8 cellular contexts compared by ENCODE assay signal in the genomic region with DNA sequence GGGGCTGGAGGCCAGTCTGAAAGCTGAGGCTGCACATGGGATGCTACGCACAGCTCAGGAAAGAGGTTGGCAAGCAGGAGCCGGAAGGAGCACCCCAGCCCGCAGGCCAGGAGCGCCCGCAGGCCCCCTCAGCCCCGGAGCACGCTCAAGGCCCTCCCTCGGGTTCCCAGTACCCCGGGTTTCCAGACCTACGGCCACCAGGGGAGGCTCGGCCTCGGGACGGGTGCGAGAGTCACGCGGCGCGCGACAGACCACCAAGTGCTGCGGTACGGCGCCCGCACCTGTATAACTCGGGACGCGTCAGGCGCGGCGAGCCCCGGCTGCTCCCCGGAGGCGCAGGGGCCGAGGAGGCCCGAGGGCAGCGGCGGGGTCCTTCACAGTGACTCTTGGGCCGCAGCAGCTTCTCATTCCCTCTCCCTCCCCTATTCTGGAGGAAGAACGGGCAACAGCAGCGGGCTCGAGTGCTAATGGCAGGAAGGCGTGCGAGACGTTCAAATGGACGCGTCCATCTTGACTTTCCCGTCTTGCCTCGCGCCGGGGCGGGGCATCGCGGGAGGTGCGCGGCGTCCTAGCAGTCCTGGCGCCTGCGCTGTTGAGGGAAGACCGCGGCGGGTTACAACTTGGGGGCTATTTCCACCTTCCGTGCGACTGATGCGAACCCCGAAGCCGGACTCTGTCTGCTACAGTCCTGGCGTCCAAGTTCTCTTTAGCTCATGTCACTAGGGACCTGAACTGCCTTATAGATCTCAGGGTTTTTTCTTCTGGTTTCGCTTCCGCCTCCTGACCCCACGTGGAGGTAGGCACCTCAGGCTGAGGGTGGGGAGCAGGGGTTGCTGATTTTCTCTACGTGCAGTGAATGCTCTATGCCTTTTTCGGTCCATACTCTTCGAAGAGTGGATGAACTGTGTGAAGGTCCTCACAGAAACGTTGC. TPM values are rescaled to one million over a fixed set of nuclear protein-coding genes. Genes with fewer than 3 reads are reported as not detected.
DNase-seq lines count a peak whose midpoint lies in the region; ATAC-seq and TF ChIP-seq lines count a peak whose summit lies in the region.

A gene with protein sequence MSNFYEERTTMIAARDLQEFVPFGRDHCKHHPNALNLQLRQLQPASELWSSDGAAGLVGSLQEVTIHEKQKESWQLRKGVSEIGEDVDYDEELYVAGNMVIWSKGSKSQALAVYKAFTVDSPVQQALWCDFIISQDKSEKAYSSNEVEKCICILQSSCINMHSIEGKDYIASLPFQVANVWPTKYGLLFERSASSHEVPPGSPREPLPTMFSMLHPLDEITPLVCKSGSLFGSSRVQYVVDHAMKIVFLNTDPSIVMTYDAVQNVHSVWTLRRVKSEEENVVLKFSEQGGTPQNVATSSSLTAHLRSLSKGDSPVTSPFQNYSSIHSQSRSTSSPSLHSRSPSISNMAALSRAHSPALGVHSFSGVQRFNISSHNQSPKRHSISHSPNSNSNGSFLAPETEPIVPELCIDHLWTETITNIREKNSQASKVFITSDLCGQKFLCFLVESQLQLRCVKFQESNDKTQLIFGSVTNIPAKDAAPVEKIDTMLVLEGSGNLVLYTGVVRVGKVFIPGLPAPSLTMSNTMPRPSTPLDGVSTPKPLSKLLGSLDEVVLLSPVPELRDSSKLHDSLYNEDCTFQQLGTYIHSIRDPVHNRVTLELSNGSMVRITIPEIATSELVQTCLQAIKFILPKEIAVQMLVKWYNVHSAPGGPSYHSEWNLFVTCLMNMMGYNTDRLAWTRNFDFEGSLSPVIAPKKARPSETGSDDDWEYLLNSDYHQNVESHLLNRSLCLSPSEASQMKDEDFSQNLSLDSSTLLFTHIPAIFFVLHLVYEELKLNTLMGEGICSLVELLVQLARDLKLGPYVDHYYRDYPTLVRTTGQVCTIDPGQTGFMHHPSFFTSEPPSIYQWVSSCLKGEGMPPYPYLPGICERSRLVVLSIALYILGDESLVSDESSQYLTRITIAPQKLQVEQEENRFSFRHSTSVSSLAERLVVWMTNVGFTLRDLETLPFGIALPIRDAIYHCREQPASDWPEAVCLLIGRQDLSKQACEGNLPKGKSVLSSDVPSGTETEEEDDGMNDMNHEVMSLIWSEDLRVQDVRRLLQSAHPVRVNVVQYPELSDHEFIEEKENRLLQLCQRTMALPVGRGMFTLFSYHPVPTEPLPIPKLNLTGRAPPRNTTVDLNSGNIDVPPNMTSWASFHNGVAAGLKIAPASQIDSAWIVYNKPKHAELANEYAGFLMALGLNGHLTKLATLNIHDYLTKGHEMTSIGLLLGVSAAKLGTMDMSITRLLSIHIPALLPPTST (N-terminal part only) (minus strand): TSS at position 533 of the 931 bp plus-strand sequence. CDS start 3,368 bp downstream, outside the sequence.

- DNase-seq in COLO668 (lab: John Stamatoyannopoulos, UW; ENCODE audit: unreplicated experiment), result peak; percentile 94
- DNase-seq in HL-60 (ENCODE audit: low read depth in 1 of 2, low spot score in 1 of 2), result peak; percentile 90
- DNase-seq in NOMO-1 treated with dmso at 0.1 percent for 144 hours (lab: John Stamatoyannopoulos, UW; ENCODE audit: unreplicated experiment), result peak; percentile 88
- peak; percentile 66 to 78 for DNase-seq in activated CD8-positive, alpha-beta memory T cell treated with anti-CD3 and anti-CD28 coated beads for 4 hours (ENCODE audit: low read depth in 2 of 2)
- DNase-seq in mesenteric fat pad (ENCODE audit: low spot score), result peak; percentile 94
- peak; percentile 64 for DNase-seq in stimulated activated CD8-positive, alpha-beta memory T cell treated with anti-CD3 and anti-CD28 coated beads, Interleukin-15, amount 100 ng/mL, for 1 hour (ENCODE audit: low read depth)

- no peak for TF ChIP-seq CTCF in HL-60 (IDR thresholded peaks at IDR 0.05; ENCODE audit: insufficient read depth, low read length)

- no peaks in the 10 kb centered on the region for H3K9me3 ChIP-seq in endocrine pancreas (ENCODE audit: control insufficient read depth, low read length)

- peak within 1 kb of the TSS; percentile 65 for H3K9ac ChIP-seq in endocrine pancreas (ENCODE audit: control insufficient read depth, insufficient read depth, low read length)

- no peaks in the 10 kb centered on the region for H3K4me1 ChIP-seq in endocrine pancreas (ENCODE audit: control insufficient read depth, insufficient read depth, low read length)

- H3K27ac ChIP-seq in HL-60 (replicated peaks), result peak within 1 kb of the TSS; percentile 93

- peak within 1 kb of the TSS; percentile 93 for H3K4me3 ChIP-seq in HL-60 (replicated peaks; ENCODE audit: insufficient read depth, low read length)
- H3K4me3 ChIP-seq in endocrine pancreas (ENCODE audit: control insufficient read depth, insufficient read depth, low read length), result peak within 1 kb of the TSS; percentile 83

- ATAC-seq in GM19463 (IDR thresholded peaks at IDR 0.05; ENCODE audit: unreplicated experiment), result peak; percentile 88

- no peaks in the 10 kb centered on the region for H3K36me3 ChIP-seq in endocrine pancreas (ENCODE audit: control insufficient read depth, insufficient read depth, low read length)

- H3K27me3 ChIP-seq in HL-60 (ENCODE audit: insufficient read depth, poor library complexity, severe bottlenecking) (no peaks in the 10 kb centered on the region), endocrine pancreas (ENCODE audit: control insufficient read depth, insufficient read depth, low read length) (no peaks in the 10 kb centered on the region)

RNA-seq across cellular contexts. Expression of the gene that starts here (rescaled TPM):
- 37.4 TPM for total RNA-seq in mesenteric fat pad

Comparison
In these comparisons a context has a peak if more than half of its experiments do, and no peak if none do; other contexts are left out.
1. Peak in every context shown above with its lines: DNase-seq, ATAC-seq, H3K4me3 ChIP-seq and H3K27ac ChIP-seq.